33 cellular contexts compared by ENCODE assay signal in genomic region chr4:2698951-2699505, GRCh38. TPM values are rescaled to one million over a fixed set of nuclear protein-coding genes. Genes with fewer than 3 reads are reported as not detected.
DNase-seq lines count a peak whose midpoint lies in the region; ATAC-seq and TF ChIP-seq lines count a peak whose summit lies in the region.
"Had no signal": no experiment of that assay in that cellular context is flagged by ENCODE, and none has a peak within 500 bp of the region (broad histone marks: within the 10 kb centered on the region; RNA-seq: fewer than 3 reads in every experiment).

No MANE protein-coding gene starts in this region.

- no peak for TF ChIP-seq CTCF in liver (IDR thresholded peaks at IDR 0.05; ENCODE audit: low read depth, low read length, missing input control)

- 63% methylated on average over 12 of the region's 12 CpGs for WGBS in liver

- no peak overlapping the region for H3K4me3 ChIP-seq in liver (ENCODE audit: low read depth in 1 of 3, low read length in 3 of 3)
- H3K4me3 ChIP-seq: ascending aorta, cardiac muscle cell, HAP-1, neural progenitor cell, spleen, transverse colon had no signal

- no peaks in the 10 kb centered on the region for H3K9me3 ChIP-seq in liver (ENCODE audit: control insufficient read depth in 4 of 4, low read length in 3 of 4)
- H3K9me3 ChIP-seq: ascending aorta, HAP-1, spleen, transverse colon had no signal

- H3K4me1 Mint-ChIP-seq in activated T-cell treated with anti-CD3 and anti-CD28 coated beads, Interleukin-2, amount 50 U/mL, for 72 hours (ENCODE audit: low read depth) = peaks cover 9% of the 10 kb centered on the region
- no peaks in the 10 kb centered on the region for H3K4me1 Mint-ChIP-seq in activated T-helper 17 cell treated with anti-CD3 and anti-CD28 coated beads, Interleukin-2, amount 50 U/mL, for 72 hours
- peaks cover 41 to 83% of the 10 kb centered on the region in 2 donors for H3K4me1 Mint-ChIP-seq in stimulated activated naive B cell treated with anti-CD40 and anti-IgM and Interleukin-4, amounts not matched to agents 10 μg/mL and 1 μg/mL and 100 μg/mL, for 72 hours
- H3K4me1 Mint-ChIP-seq: neural progenitor cell had no signal

- no peaks in the 10 kb centered on the region for H3K27me3 Mint-ChIP-seq in activated T-cell treated with anti-CD3 and anti-CD28 coated beads, Interleukin-2, amount 50 U/mL, for 72 hours (ENCODE audit: low read depth)
- no peaks in the 10 kb centered on the region for H3K27me3 Mint-ChIP-seq in activated T-helper 17 cell treated with anti-CD3 and anti-CD28 coated beads, Interleukin-2, amount 50 U/mL, for 72 hours
- no peaks in the 10 kb centered on the region for H3K27me3 Mint-ChIP-seq in stimulated activated naive B cell treated with anti-CD40 and anti-IgM and Interleukin-4, amounts not matched to agents 10 μg/mL and 1 μg/mL and 100 μg/mL, for 72 hours
- H3K27me3 Mint-ChIP-seq: activated naive CD8-positive, alpha-beta T cell had no signal

- H3K36me3 Mint-ChIP-seq in activated T-cell treated with anti-CD3 and anti-CD28 coated beads, Interleukin-2, amount 50 U/mL, for 72 hours (ENCODE audit: insufficient read depth in 2 of 2) = peaks cover 4 to 45% of the 10 kb centered on the region in 2 donors
- peaks cover 99% of the 10 kb centered on the region for H3K36me3 Mint-ChIP-seq in activated T-helper 17 cell treated with anti-CD3 and anti-CD28 coated beads, Interleukin-2, amount 50 U/mL, for 72 hours (ENCODE audit: low read depth)
- H3K36me3 Mint-ChIP-seq in stimulated activated naive B cell treated with anti-CD40 and anti-IgM and Interleukin-4, amounts not matched to agents 10 μg/mL and 1 μg/mL and 100 μg/mL, for 72 hours = peaks cover 71 to 75% of the 10 kb centered on the region in 2 donors
- H3K36me3 Mint-ChIP-seq: activated naive CD8-positive, alpha-beta T cell had no signal

- H3K36me3 ChIP-seq in liver (ENCODE audit: control insufficient read depth in 4 of 4, insufficient read depth in 3 of 4, low read depth in 1 of 4, low read length in 3 of 4) = peaks cover 9 to 66% (median 45%) of the 10 kb centered on the region in 4 donors

- H3K4me1 ChIP-seq in liver (ENCODE audit: control insufficient read depth in 4 of 4, insufficient read depth in 4 of 4, low read length in 3 of 4) = peaks cover 5 to 15% (median 10%) of the 10 kb centered on the region in 4 donors
- H3K4me1 ChIP-seq: ascending aorta, HAP-1, neural progenitor cell, transverse colon had no signal

- H3K4me3 Mint-ChIP-seq in activated T-cell treated with anti-CD3 and anti-CD28 coated beads, Interleukin-2, amount 50 U/mL, for 72 hours = no peak overlapping the region
- no peak overlapping the region for H3K4me3 Mint-ChIP-seq in activated T-helper 17 cell treated with anti-CD3 and anti-CD28 coated beads, Interleukin-2, amount 50 U/mL, for 72 hours
- H3K4me3 Mint-ChIP-seq in stimulated activated naive B cell treated with anti-CD40 and anti-IgM and Interleukin-4, amounts not matched to agents 10 μg/mL and 1 μg/mL and 100 μg/mL, for 72 hours = no peak overlapping the region
- H3K4me3 Mint-ChIP-seq: activated naive CD8-positive, alpha-beta T cell; neural progenitor cell had no signal

- TF ChIP-seq RAD21 in liver (IDR thresholded peaks at IDR 0.05) = peak in 1 of 2 donors; percentile 9

- peak overlapping the region; percentile 80 for H3K27ac Mint-ChIP-seq in activated T-cell treated with anti-CD3 and anti-CD28 coated beads, Interleukin-2, amount 50 U/mL, for 72 hours
- peak overlapping the region; percentile 39 for H3K27ac Mint-ChIP-seq in activated T-helper 17 cell treated with anti-CD3 and anti-CD28 coated beads, Interleukin-2, amount 50 U/mL, for 72 hours
- peak overlapping the region; percentile 56 for H3K27ac Mint-ChIP-seq in stimulated activated naive B cell treated with anti-CD40 and anti-IgM and Interleukin-4, amounts not matched to agents 10 μg/mL and 1 μg/mL and 100 μg/mL, for 72 hours
- H3K27ac Mint-ChIP-seq: neural progenitor cell had no signal

- no peaks in the 10 kb centered on the region for H3K27me3 ChIP-seq in liver (ENCODE audit: control insufficient read depth in 4 of 4, insufficient read depth in 4 of 4, low read length in 3 of 4)
- H3K27me3 ChIP-seq: ascending aorta, cardiac muscle cell, neural progenitor cell, spleen, transverse colon had no signal

- H3K27ac ChIP-seq in liver (ENCODE audit: low read depth in 1 of 2, low read length in 2 of 2) = no peak overlapping the region
- H3K27ac ChIP-seq: ascending aorta, cardiac muscle cell, neural progenitor cell, transverse colon had no signal

- no peaks in the 10 kb centered on the region for H3K9me3 Mint-ChIP-seq in activated T-cell treated with anti-CD3 and anti-CD28 coated beads, Interleukin-2, amount 50 U/mL, for 72 hours
- H3K9me3 Mint-ChIP-seq in activated T-helper 17 cell treated with anti-CD3 and anti-CD28 coated beads, Interleukin-2, amount 50 U/mL, for 72 hours = no peaks in the 10 kb centered on the region
- no peaks in the 10 kb centered on the region for H3K9me3 Mint-ChIP-seq in stimulated activated naive B cell treated with anti-CD40 and anti-IgM and Interleukin-4, amounts not matched to agents 10 μg/mL and 1 μg/mL and 100 μg/mL, for 72 hours
- H3K9me3 Mint-ChIP-seq: neural progenitor cell had no signal

- DNase-seq in activated T-cell treated with anti-CD3 and anti-CD28 coated beads, Interleukin-2, amount 50 U/mL, for 72 hours = no peak
- DNase-seq in activated T-cell treated with anti-CD3 and anti-CD28 coated beads for 4 hours (no peak), SKM-1 (lab: John Stamatoyannopoulos, UW; ENCODE audit: unreplicated experiment) (no peak), T-helper 9 cell (no peak)
- DNase-seq in stimulated activated naive B cell treated with anti-CD40 and anti-IgM and Interleukin-4, amounts not matched to agents 10 μg/mL and 1 μg/mL and 100 μg/mL, for 72 hours = no peak
- DNase-seq: ACHN; activated CD4-positive, alpha-beta T cell treated with anti-CD3 and anti-CD28 coated beads, Interleukin-2, amount 50 U/mL, for 4 hours; activated CD4-positive, CD25-positive, alpha-beta regulatory T cell; activated CD8-positive, alpha-beta memory T cell treated with anti-CD3 and anti-CD28 coated beads, Interleukin-2, amount 50 U/mL, for 48 hours; activated effector memory CD4-positive, alpha-beta T cell treated with anti-CD3 and anti-CD28 coated beads, Interleukin-2, amount 50 U/mL, for 16 hours; cortex of kidney; KG1; left colon; mesendoderm; MM.1S; NCI-H1105 treated with DMSO at 0.1 percent for 48 hours; NCI-H2029 treated with DMSO at 0.1 percent for 48 hours; NCI-H2227 treated with DMSO at 0.1 percent for 48 hours; NCI-H748 treated with DMSO at 0.1 percent for 48 hours; right cardiac atrium; SIG-M5; spleen; stimulated activated CD4-positive, alpha-beta T cell treated with anti-CD3 and anti-CD28 coated beads, Interleukin-2, amount 100 ng/mL, for 24 hours; stimulated activated CD8-positive, alpha-beta memory T cell treated with anti-CD3 and anti-CD28 coated beads, Interleukin-4, amount 100 ng/mL, for 48 hours; transverse colon had no signal

- H3K9ac ChIP-seq in liver (ENCODE audit: low read depth in 1 of 2, low read length in 2 of 2) = no peak overlapping the region
- H3K9ac ChIP-seq: neural progenitor cell had no signal

- no peak for ATAC-seq in activated T-cell treated with anti-CD3 and anti-CD28 coated beads, Interleukin-2, amount 50 U/mL, for 72 hours (replicated peaks in 1 of 2)
- ATAC-seq in activated T-helper 17 cell treated with anti-CD3 and anti-CD28 coated beads, Interleukin-2, amount 50 U/mL, for 72 hours (replicated peaks) = no peak
- no peak for ATAC-seq in stimulated activated naive B cell treated with anti-CD40 and anti-IgM and Interleukin-4, amounts not matched to agents 10 μg/mL and 1 μg/mL and 100 μg/mL, for 72 hours (replicated peaks)
- no peak for ATAC-seq in HG03025 (IDR thresholded peaks at IDR 0.05; ENCODE audit: low FRiP score, unreplicated experiment)
- ATAC-seq: left colon, right cardiac atrium had no signal

TF ChIP-seq in liver, 16 proteins besides CTCF, POLR2A, EP300 and RAD21:
- TF ChIP-seq MAX (IDR thresholded peaks at IDR 0.05) (peak; percentile 47), GABPA (IDR thresholded peaks at IDR 0.05 in 1 of 2, conservative IDR thresholded peaks at IDR 0.05 in 1 of 2) (no peak), NR2F2 (IDR thresholded peaks at IDR 0.05) (peak; percentile 41), RXRA (IDR thresholded peaks at IDR 0.05) (peak in 1 of 2 donors; percentile 61), SP1 (IDR thresholded peaks at IDR 0.05) (peak; percentile 58), FOXA2 (IDR thresholded peaks at IDR 0.05) (no peak), HNF4A (conservative IDR thresholded peaks at IDR 0.05) (peak; percentile 55 to 68), ZBTB33 (IDR thresholded peaks at IDR 0.05) (no peak), ATF3 (IDR thresholded peaks at IDR 0.05) (peak; percentile 81), JUND (IDR thresholded peaks at IDR 0.05) (no peak)

RNA-seq across cellular contexts. Expression of gene TNIP2, which starts 57.1 kb away (rescaled TPM):
- 10 to 100 TPM; 72.3 to 85.8 TPM for total RNA-seq in activated T-cell treated with anti-CD3 and anti-CD28 coated beads, Interleukin-2, amount 50 U/mL, for 72 hours
- 100 to 1,000 TPM in 1 of 2 donors, 10 to 100 TPM in 1; 80.1 to 110 TPM for total RNA-seq in activated T-helper 17 cell treated with anti-CD3 and anti-CD28 coated beads, Interleukin-2, amount 50 U/mL, for 72 hours
- 10 to 100 TPM; 10.5 to 20.7 TPM for total RNA-seq in liver
- polyA plus RNA-seq in liver = 10 to 100 TPM; 11.8 to 15.1 TPM
